8 cellular contexts compared by ENCODE assay signal in genomic region chr19:7681336-7682174, GRCh38. TPM values are rescaled to one million over a fixed set of nuclear protein-coding genes. Genes with fewer than 3 reads are reported as not detected.
A peak's percentile ranks its signal among the peaks of the same experiment; 100 is the strongest.
DNase-seq lines count a peak whose midpoint lies in the region; ATAC-seq and TF ChIP-seq lines count a peak whose summit lies in the region.

No MANE protein-coding gene starts in this region.

- no peaks in the 10 kb centered on the region for H3K27me3 ChIP-seq in ovary
- no peaks in the 10 kb centered on the region for H3K27me3 ChIP-seq in thoracic aorta (replicated peaks; ENCODE audit: insufficient read depth)

- peak in 1 of 3 donors; percentile 35 for TF ChIP-seq CTCF in ovary (IDR thresholded peaks at IDR 0.05)
- peak; percentile 26 for TF ChIP-seq CTCF in thoracic aorta (IDR thresholded peaks at IDR 0.05)

- H3K27ac Mint-ChIP-seq in activated naive CD8-positive, alpha-beta T cell treated with anti-CD3 and anti-CD28 coated beads, Interleukin-2, amount 10 ng/mL, durations not matched to agents 7 days and 5 days, result peak overlapping the region; percentile 95

- H3K4me1 Mint-ChIP-seq in activated naive CD8-positive, alpha-beta T cell treated with anti-CD3 and anti-CD28 coated beads, Interleukin-2, amount 10 ng/mL, durations not matched to agents 7 days and 5 days, result peaks cover 31% of the 10 kb centered on the region

- H3K4me1 ChIP-seq in ovary (ENCODE audit: insufficient read depth), result peaks cover 10% of the 10 kb centered on the region
- H3K4me1 ChIP-seq in thoracic aorta (ENCODE audit: control insufficient read depth in 1 of 2, low read depth in 2 of 2), result peaks cover 5 to 17% of the 10 kb centered on the region in 2 donors

- intact Hi-C loops in Right ventricle myocardium inferior (cut with DNase I) (loop anchor here (2.0 kb wide), 2 partner anchors 113 to 327 kb away; no protein-coding TSS in a partner anchor), ovary (cut with DNase I) (no loop called here)

- H3K9me3 Mint-ChIP-seq in activated naive CD8-positive, alpha-beta T cell treated with anti-CD3 and anti-CD28 coated beads, Interleukin-2, amount 10 ng/mL, durations not matched to agents 7 days and 5 days, result no peaks in the 10 kb centered on the region

- no peak for TF ChIP-seq EP300 in ovary (IDR thresholded peaks at IDR 0.05)

- POLR2A ChIA-PET in activated naive CD8-positive, alpha-beta T cell treated with anti-CD3 and anti-CD28 coated beads, Interleukin-2, amount 10 ng/mL, durations not matched to agents 7 days and 5 days (lab: Charles Lee), result interaction anchor here (0.5 to 2.2 kb wide), 16 partner anchors 11 to 512 kb away, joined by 3 to 16 read pairs (median 5); partner anchors contain the start of genes PET100, RETN, STXBP2 and XAB2

- H3K4me3 Mint-ChIP-seq in activated naive CD8-positive, alpha-beta T cell treated with anti-CD3 and anti-CD28 coated beads, Interleukin-2, amount 10 ng/mL, durations not matched to agents 7 days and 5 days, result peak overlapping the region; percentile 94

- peaks cover 11% of the 10 kb centered on the region for H3K27me3 Mint-ChIP-seq in activated naive CD8-positive, alpha-beta T cell treated with anti-CD3 and anti-CD28 coated beads, Interleukin-2, amount 10 ng/mL, durations not matched to agents 7 days and 5 days

- peak; percentile 9 for TF ChIP-seq POLR2A in ovary (IDR thresholded peaks at IDR 0.05)

- no peaks in the 10 kb centered on the region for H3K36me3 ChIP-seq in ovary
- peaks cover 22% of the 10 kb centered on the region for H3K36me3 ChIP-seq in thoracic aorta

- DNase-seq in ELF-1 (ENCODE audit: low read depth, low spot score) (peak; percentile 71), HT1080 (ENCODE audit: low read depth) (peak; percentile 19), Right ventricle myocardium inferior (ENCODE audit: missing footprints) (peak; percentile 92), ovary (peak; percentile 50 to 74 (median 67)), thoracic aorta (ENCODE audit: low spot score) (peak; percentile 69)
- peak; percentile 72 for DNase-seq in activated naive CD8-positive, alpha-beta T cell treated with anti-CD3 and anti-CD28 coated beads, Interleukin-2, amount 10 ng/mL, durations not matched to agents 7 days and 5 days

- ATAC-seq in SK-N-SH treated with all-trans-retinoic acid at 6 μM for 48 hours (peak; percentile 40), Right ventricle myocardium inferior (peak; percentile 74), thoracic aorta (ENCODE audit: insufficient number of reproducible peaks, low FRiP score, low read depth) (no peak), GM18870 (IDR thresholded peaks at IDR 0.05; ENCODE audit: unreplicated experiment) (no peak)
- ATAC-seq in activated naive CD8-positive, alpha-beta T cell treated with anti-CD3 and anti-CD28 coated beads, Interleukin-2, amount 10 ng/mL, durations not matched to agents 7 days and 5 days (ENCODE audit: low read depth), result peak; percentile 49

- H3K9me3 ChIP-seq in ovary (no peaks in the 10 kb centered on the region), thoracic aorta (no peaks in the 10 kb centered on the region)

- H3K36me3 Mint-ChIP-seq in activated naive CD8-positive, alpha-beta T cell treated with anti-CD3 and anti-CD28 coated beads, Interleukin-2, amount 10 ng/mL, durations not matched to agents 7 days and 5 days, result peaks cover 7% of the 10 kb centered on the region

- H3K27ac ChIP-seq in ovary, result peak overlapping the region in 1 of 2 donors; percentile 71
- H3K27ac ChIP-seq in thoracic aorta, result peak overlapping the region; percentile 41 to 57

- WGBS in ovary, 3 donors, result 2 to 3% (median 2%) methylated on average over 43 of the region's 43 CpGs

- H3K4me3 ChIP-seq in ovary (peak overlapping the region; percentile 100), thoracic aorta (peak overlapping the region; percentile 100)

TF ChIP-seq in SK-N-SH treated with all-trans-retinoic acid at 6 μM for 48 hours, 23 proteins besides CTCF, POLR2A, EP300 and RAD21 (continues in another document):
- TF ChIP-seq, protein P1, sequence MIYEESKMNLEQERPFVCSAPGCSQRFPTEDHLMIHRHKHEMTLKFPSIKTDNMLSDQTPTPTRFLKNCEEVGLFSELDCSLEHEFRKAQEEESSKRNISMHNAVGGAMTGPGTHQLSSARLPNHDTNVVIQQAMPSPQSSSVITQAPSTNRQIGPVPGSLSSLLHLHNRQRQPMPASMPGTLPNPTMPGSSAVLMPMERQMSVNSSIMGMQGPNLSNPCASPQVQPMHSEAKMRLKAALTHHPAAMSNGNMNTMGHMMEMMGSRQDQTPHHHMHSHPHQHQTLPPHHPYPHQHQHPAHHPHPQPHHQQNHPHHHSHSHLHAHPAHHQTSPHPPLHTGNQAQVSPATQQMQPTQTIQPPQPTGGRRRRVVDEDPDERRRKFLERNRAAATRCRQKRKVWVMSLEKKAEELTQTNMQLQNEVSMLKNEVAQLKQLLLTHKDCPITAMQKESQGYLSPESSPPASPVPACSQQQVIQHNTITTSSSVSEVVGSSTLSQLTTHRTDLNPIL (CRISPR knock-in tag; IDR thresholded peaks at IDR 0.05; ENCODE audit: low read depth), result no peak
- TF ChIP-seq PPARA (CRISPR knock-in tag; IDR thresholded peaks at IDR 0.05; ENCODE audit: borderline replicate concordance) (no peak), ARNTL (CRISPR knock-in tag; IDR thresholded peaks at IDR 0.05; ENCODE audit: borderline replicate concordance, low read depth) (no peak)
- TF ChIP-seq, protein P2, sequence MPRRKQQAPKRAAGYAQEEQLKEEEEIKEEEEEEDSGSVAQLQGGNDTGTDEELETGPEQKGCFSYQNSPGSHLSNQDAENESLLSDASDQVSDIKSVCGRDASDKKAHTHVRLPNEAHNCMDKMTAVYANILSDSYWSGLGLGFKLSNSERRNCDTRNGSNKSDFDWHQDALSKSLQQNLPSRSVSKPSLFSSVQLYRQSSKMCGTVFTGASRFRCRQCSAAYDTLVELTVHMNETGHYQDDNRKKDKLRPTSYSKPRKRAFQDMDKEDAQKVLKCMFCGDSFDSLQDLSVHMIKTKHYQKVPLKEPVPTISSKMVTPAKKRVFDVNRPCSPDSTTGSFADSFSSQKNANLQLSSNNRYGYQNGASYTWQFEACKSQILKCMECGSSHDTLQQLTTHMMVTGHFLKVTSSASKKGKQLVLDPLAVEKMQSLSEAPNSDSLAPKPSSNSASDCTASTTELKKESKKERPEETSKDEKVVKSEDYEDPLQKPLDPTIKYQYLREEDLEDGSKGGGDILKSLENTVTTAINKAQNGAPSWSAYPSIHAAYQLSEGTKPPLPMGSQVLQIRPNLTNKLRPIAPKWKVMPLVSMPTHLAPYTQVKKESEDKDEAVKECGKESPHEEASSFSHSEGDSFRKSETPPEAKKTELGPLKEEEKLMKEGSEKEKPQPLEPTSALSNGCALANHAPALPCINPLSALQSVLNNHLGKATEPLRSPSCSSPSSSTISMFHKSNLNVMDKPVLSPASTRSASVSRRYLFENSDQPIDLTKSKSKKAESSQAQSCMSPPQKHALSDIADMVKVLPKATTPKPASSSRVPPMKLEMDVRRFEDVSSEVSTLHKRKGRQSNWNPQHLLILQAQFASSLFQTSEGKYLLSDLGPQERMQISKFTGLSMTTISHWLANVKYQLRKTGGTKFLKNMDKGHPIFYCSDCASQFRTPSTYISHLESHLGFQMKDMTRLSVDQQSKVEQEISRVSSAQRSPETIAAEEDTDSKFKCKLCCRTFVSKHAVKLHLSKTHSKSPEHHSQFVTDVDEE (CRISPR knock-in tag; IDR thresholded peaks at IDR 0.05), result no peak

RNA-seq across cellular contexts. Expression of gene TRAPPC5, which starts 0.9 kb away (rescaled TPM):
- total RNA-seq in HT1080 (2014; rRNA removed; shearing (Covaris generic)), result 62.3 and 98.6 TPM in 2 replicates
- polyA plus RNA-seq in HT1080 (2015; cell fraction: cytosol; rRNA removed), result 36.7 and 48.9 TPM in 2 replicates
- 11.2 and 12.2 TPM in 2 replicates for polyA plus RNA-seq in HT1080 (2015; cell fraction: nucleus; rRNA removed)
- 10 to 100 TPM; 74.4 to 79.8 TPM for total RNA-seq in activated naive CD8-positive, alpha-beta T cell treated with anti-CD3 and anti-CD28 coated beads, Interleukin-2, amount 10 ng/mL, durations not matched to agents 7 days and 5 days
- total RNA-seq in Right ventricle myocardium inferior, result 139 TPM
- 100 to 1,000 TPM in 1 of 7 donors, 10 to 100 TPM in 6; 44.0 to 111 (median 69.3) TPM for total RNA-seq in ovary
- 10 to 100 TPM in 1 of 2 donors, under 1 TPM in 1; 0.32 to 57.2 TPM for polyA plus RNA-seq in ovary
- total RNA-seq in thoracic aorta, result 10 to 100 TPM; 69.8 to 70.0 TPM

RNA-seq across cellular contexts. Expression of gene MCEMP1, which starts 4.7 kb away (rescaled TPM):
- total RNA-seq in HT1080 (2014; rRNA removed; shearing (Covaris generic)), result not detected in 2 replicates
- not detected in 2 replicates for polyA plus RNA-seq in HT1080 (2015; cell fraction: cytosol; rRNA removed)
- not detected in 2 replicates for polyA plus RNA-seq in HT1080 (2015; cell fraction: nucleus; rRNA removed)
- not detected for total RNA-seq in activated naive CD8-positive, alpha-beta T cell treated with anti-CD3 and anti-CD28 coated beads, Interleukin-2, amount 10 ng/mL, durations not matched to agents 7 days and 5 days
- total RNA-seq in Right ventricle myocardium inferior, result 1.1 TPM
- under 1 TPM in 3 of 7 donors, not detected in 4; 0.23 to 0.83 (median 0.27) TPM for total RNA-seq in ovary
- under 1 TPM in 1 of 2 donors, not detected in 1; 0.06 TPM for polyA plus RNA-seq in ovary
- under 1 TPM in 1 of 2 donors, not detected in 1; 0.92 TPM for total RNA-seq in thoracic aorta

RNA-seq across cellular contexts. Expression of gene RETN, which starts 12.7 kb away (rescaled TPM):
- not detected in 2 replicates for total RNA-seq in HT1080 (2014; rRNA removed; shearing (Covaris generic))
- polyA plus RNA-seq in HT1080 (2015; cell fraction: cytosol; rRNA removed), result not detected in 2 replicates
- not detected in 2 replicates for polyA plus RNA-seq in HT1080 (2015; cell fraction: nucleus; rRNA removed)
- total RNA-seq in activated naive CD8-positive, alpha-beta T cell treated with anti-CD3 and anti-CD28 coated beads, Interleukin-2, amount 10 ng/mL, durations not matched to agents 7 days and 5 days, result 1 to 10 TPM; 4.4 to 4.8 TPM
- total RNA-seq in Right ventricle myocardium inferior (1.2 TPM), ovary (under 1 TPM in 1 of 7 donors, not detected in 6; 0.52 TPM), thoracic aorta (not detected)
- polyA plus RNA-seq in ovary, result under 1 TPM; 0.46 to 0.48 TPM

RNA-seq across cellular contexts. Expression of gene FCER2, which starts 20.4 kb away (rescaled TPM):
- not detected in 2 replicates for total RNA-seq in HT1080 (2014; rRNA removed; shearing (Covaris generic))
- not detected in 2 replicates for polyA plus RNA-seq in HT1080 (2015; cell fraction: cytosol; rRNA removed)
- not detected in 2 replicates for polyA plus RNA-seq in HT1080 (2015; cell fraction: nucleus; rRNA removed)
- under 1 TPM; 0.19 to 0.26 TPM for total RNA-seq in activated naive CD8-positive, alpha-beta T cell treated with anti-CD3 and anti-CD28 coated beads, Interleukin-2, amount 10 ng/mL, durations not matched to agents 7 days and 5 days
- 0.30 TPM for total RNA-seq in Right ventricle myocardium inferior
- under 1 TPM in 1 of 7 donors, not detected in 6; 0.38 TPM for total RNA-seq in ovary
- polyA plus RNA-seq in ovary, result 1 to 10 TPM in 1 of 2 donors, under 1 TPM in 1; 0.08 to 1.1 TPM
- 1 to 10 TPM; 1.4 to 1.5 TPM for total RNA-seq in thoracic aorta

RNA-seq across cellular contexts. Expression of gene STXBP2, which starts 44.6 kb away (rescaled TPM):
- total RNA-seq in HT1080 (2014; rRNA removed; shearing (Covaris generic)), result 1.1 TPM in 1 of 2 replicates, not detected in the other
- 6.0 and 6.8 TPM in 2 replicates for polyA plus RNA-seq in HT1080 (2015; cell fraction: cytosol; rRNA removed)
- polyA plus RNA-seq in HT1080 (2015; cell fraction: nucleus; rRNA removed), result 11.6 and 13.8 TPM in 2 replicates
- 100 to 1,000 TPM; 170 to 189 TPM for total RNA-seq in activated naive CD8-positive, alpha-beta T cell treated with anti-CD3 and anti-CD28 coated beads, Interleukin-2, amount 10 ng/mL, durations not matched to agents 7 days and 5 days
- total RNA-seq in Right ventricle myocardium inferior (8.4 TPM), ovary (10 to 100 TPM in 4 of 7 donors, 1 to 10 TPM in 3; 4.9 to 35.6 (median 11.4) TPM), thoracic aorta (10 to 100 TPM; 20.2 to 23.4 TPM)
- 10 to 100 TPM in 1 of 2 donors, 1 to 10 TPM in 1; 8.2 to 25.0 TPM for polyA plus RNA-seq in ovary

Comparison
In these comparisons a context has a peak if more than half of its experiments do, and no peak if none do; other contexts are left out.
1. DNase-seq: peak in every context shown above with its lines; median percentile 92 in Right ventricle myocardium inferior; 72 in activated naive CD8-positive, alpha-beta T cell treated with anti-CD3 and anti-CD28 coated beads, Interleukin-2, amount 10 ng/mL, durations not matched to agents 7 days and 5 days; 71 in ELF-1; 69 in thoracic aorta; 67 in ovary; 19 in HT1080.
2. ATAC-seq: peak in SK-N-SH treated with all-trans-retinoic acid at 6 μM for 48 hours (single experiment), activated naive CD8-positive, alpha-beta T cell treated with anti-CD3 and anti-CD28 coated beads, Interleukin-2, amount 10 ng/mL, durations not matched to agents 7 days and 5 days (single experiment) and Right ventricle myocardium inferior (single experiment); none in thoracic aorta (single experiment) and GM18870 (single experiment).